In genomic region chr11:21928834-21929233, GRCh38 we compare ENCODE assay signal across 24 cellular contexts.
"Had no signal": no experiment of that assay in that cellular context is flagged by ENCODE, and none has a peak within 500 bp of the region (broad histone marks: within the 10 kb centered on the region; RNA-seq: fewer than 3 reads in every experiment).

No MANE protein-coding gene starts in this region.

- H3K9me3 ChIP-seq: colonic mucosa, esophagus muscularis mucosa, esophagus squamous epithelium, gastrocnemius medialis, gastroesophageal sphincter, heart left ventricle, heart right ventricle had no signal

- H3K27me3 ChIP-seq: colonic mucosa, dorsolateral prefrontal cortex, esophagus muscularis mucosa, esophagus squamous epithelium, foreskin keratinocyte, gastrocnemius medialis, gastroesophageal sphincter, heart left ventricle, heart right ventricle had no signal

- ATAC-seq: effector memory CD8-positive, alpha-beta T cell; esophagus mucosa; foreskin keratinocyte; gastrocnemius medialis; gastroesophageal sphincter; heart left ventricle; heart right ventricle had no signal

- H3K27ac ChIP-seq: colonic mucosa, coronary artery, dorsolateral prefrontal cortex, epithelial cell of prostate, esophagus muscularis mucosa, esophagus squamous epithelium, foreskin keratinocyte, gastrocnemius medialis, gastroesophageal sphincter, heart left ventricle, heart right ventricle had no signal

- H3K4me3 ChIP-seq: colonic mucosa, coronary artery, dorsolateral prefrontal cortex, esophagus muscularis mucosa, esophagus squamous epithelium, gastrocnemius medialis, gastroesophageal sphincter, heart left ventricle, heart right ventricle had no signal

- H3K4me1 ChIP-seq: colonic mucosa, esophagus muscularis mucosa, esophagus squamous epithelium, foreskin keratinocyte, gastrocnemius medialis, gastroesophageal sphincter, heart left ventricle, heart right ventricle had no signal

- DNase-seq: colonic mucosa; cortex of kidney; dermis blood vessel endothelial cell; dorsolateral prefrontal cortex; effector CD4-positive, alpha-beta T cell; effector CD8-positive, alpha-beta T cell; effector memory CD4-positive, alpha-beta T cell; effector memory CD8-positive, alpha-beta T cell; endodermal cell; erythroblast; esophagus squamous epithelium; foreskin fibroblast; foreskin keratinocyte; foreskin melanocyte; gastrocnemius medialis; glutamatergic neuron; head of caudate nucleus; heart left ventricle; heart right ventricle had no signal

- H3K36me3 ChIP-seq: colonic mucosa, esophagus muscularis mucosa, esophagus squamous epithelium, gastrocnemius medialis, gastroesophageal sphincter, heart left ventricle, heart right ventricle had no signal
